In the genomic region with DNA sequence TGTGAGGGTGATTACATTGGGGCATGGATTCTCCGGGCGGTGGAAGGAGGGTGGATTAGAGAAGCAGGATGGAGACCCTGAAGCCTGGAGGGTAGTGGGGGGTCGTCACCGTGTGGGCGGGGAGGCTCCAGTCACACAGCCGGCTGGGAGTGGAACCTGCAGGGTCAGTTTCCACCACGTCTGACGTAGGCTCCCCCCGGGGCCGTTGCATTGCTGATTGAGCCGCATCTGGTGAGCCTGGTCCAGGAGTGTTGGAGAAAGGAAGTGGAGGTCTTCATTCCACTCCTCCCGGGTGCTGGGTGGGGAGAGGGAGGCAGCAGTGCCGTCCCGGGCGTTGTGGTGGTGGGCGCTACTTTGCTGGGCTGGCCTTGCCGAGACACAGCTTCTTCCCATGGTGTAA, we compare ENCODE assay signal across 14 cellular contexts. TPM values are rescaled to one million over a fixed set of nuclear protein-coding genes. Genes with fewer than 3 reads are reported as not detected.
DNase-seq lines count a peak whose midpoint lies in the region; ATAC-seq and TF ChIP-seq lines count a peak whose summit lies in the region.
"Had no signal": no experiment of that assay in that cellular context is flagged by ENCODE, and none has a peak within 500 bp of the region (broad histone marks: within the 10 kb centered on the region; RNA-seq: fewer than 3 reads in every experiment).

No MANE protein-coding gene starts in this region.

- WGBS in suprapubic skin = 70% methylated on average over 14 of the region's 17 CpGs

- peaks cover 18 to 22% of the 10 kb centered on the region in 2 donors for H3K4me1 ChIP-seq in mucosa of rectum (ENCODE audit: control insufficient read depth in 2 of 2, insufficient read depth in 2 of 2, low read length in 2 of 2)
- H3K4me1 ChIP-seq in suprapubic skin = peaks cover 22% of the 10 kb centered on the region

- DNase-seq in activated T-cell treated with anti-CD3 and anti-CD28 coated beads, Interleukin-2, amount 50 U/mL, for 24 hours = no peak
- DNase-seq in activated T-cell treated with anti-CD3 and anti-CD28 coated beads for 4 hours (no peak), T-helper 17 cell (no peak), suprapubic skin (ENCODE audit: low spot score in 2 of 2) (no peak), NCI-H748 treated with DMSO at 0.1 percent for 48 hours (lab: John Stamatoyannopoulos, UW) (no peak), HFFc6 (no peak)
- DNase-seq in activated effector memory CD4-positive, alpha-beta T cell treated with Interleukin-2 at 50 U/mL for 16 hours = no peak
- DNase-seq: activated CD4-positive, alpha-beta T cell treated with anti-CD3 and anti-CD28 coated beads for 4 hours; COR-L47; cortex of kidney; NCI-H1417 treated with DMSO at 0.1 percent for 48 hours; NCI-H2227 treated with DMSO at 0.1 percent for 48 hours; SHP77 had no signal

- H3K4me3 ChIP-seq in mucosa of rectum (ENCODE audit: low read length in 2 of 2) (no peak overlapping the region), suprapubic skin (no peak overlapping the region)

- no peaks in the 10 kb centered on the region for H3K27me3 ChIP-seq in mucosa of rectum (ENCODE audit: control insufficient read depth in 2 of 2, insufficient read depth in 2 of 2, low read length in 2 of 2)
- no peaks in the 10 kb centered on the region for H3K27me3 ChIP-seq in suprapubic skin

- no peak overlapping the region for H3K4me3 Mint-ChIP-seq in activated T-cell treated with anti-CD3 and anti-CD28 coated beads, Interleukin-2, amount 50 U/mL, for 24 hours
- H3K4me3 Mint-ChIP-seq in T-helper 17 cell = peak overlapping the region; percentile 79
- H3K4me3 Mint-ChIP-seq in HFFc6 = no peak overlapping the region

- no peak for TF ChIP-seq EP300 in suprapubic skin (IDR thresholded peaks at IDR 0.05)

- H3K9ac ChIP-seq in mucosa of rectum (ENCODE audit: low read depth in 1 of 2, low read length in 2 of 2) = no peak overlapping the region

- H3K9me3 Mint-ChIP-seq in activated T-cell treated with anti-CD3 and anti-CD28 coated beads, Interleukin-2, amount 50 U/mL, for 24 hours = no peaks in the 10 kb centered on the region
- no peaks in the 10 kb centered on the region for H3K9me3 Mint-ChIP-seq in HFFc6

- peaks cover 48% of the 10 kb centered on the region for H3K36me3 Mint-ChIP-seq in activated T-cell treated with anti-CD3 and anti-CD28 coated beads, Interleukin-2, amount 50 U/mL, for 24 hours (ENCODE audit: low read depth)
- peaks cover 14% of the 10 kb centered on the region for H3K36me3 Mint-ChIP-seq in T-helper 17 cell (ENCODE audit: low read depth)
- H3K36me3 Mint-ChIP-seq in HFFc6 (ENCODE audit: low read depth) = peaks cover 8% of the 10 kb centered on the region; the same call in 1 of the 2 replicates

- H3K27ac Mint-ChIP-seq in activated T-cell treated with anti-CD3 and anti-CD28 coated beads, Interleukin-2, amount 50 U/mL, for 24 hours = peak overlapping the region; percentile 59
- H3K27ac Mint-ChIP-seq in T-helper 17 cell = peak overlapping the region; percentile 68
- H3K27ac Mint-ChIP-seq in HFFc6 = no peak overlapping the region

- no peak for TF ChIP-seq POLR2A in suprapubic skin (IDR thresholded peaks at IDR 0.05)

- no peaks in the 10 kb centered on the region for H3K27me3 Mint-ChIP-seq in activated T-cell treated with anti-CD3 and anti-CD28 coated beads, Interleukin-2, amount 50 U/mL, for 24 hours
- H3K27me3 Mint-ChIP-seq in T-helper 17 cell = no peaks in the 10 kb centered on the region
- peaks cover 1% of the 10 kb centered on the region; the same call in 1 of the 2 replicates for H3K27me3 Mint-ChIP-seq in HFFc6 (ENCODE audit: insufficient read depth)

- no peak for ATAC-seq in T-helper 17 cell

- H3K9me3 ChIP-seq in T-helper 17 cell (ENCODE audit: control insufficient read depth, low read length, poor library complexity, severe bottlenecking) (no peaks in the 10 kb centered on the region), mucosa of rectum (ENCODE audit: control insufficient read depth in 2 of 2, low read length in 2 of 2) (no peaks in the 10 kb centered on the region), suprapubic skin (no peaks in the 10 kb centered on the region)

- H3K36me3 ChIP-seq in mucosa of rectum (ENCODE audit: control insufficient read depth in 2 of 2, insufficient read depth in 2 of 2, low read length in 2 of 2) (peaks cover 2 to 10% of the 10 kb centered on the region in 2 donors), suprapubic skin (no peaks in the 10 kb centered on the region)

- TF ChIP-seq CTCF in suprapubic skin (IDR thresholded peaks at IDR 0.05) (no peak), HFFc6 (IDR thresholded peaks at IDR 0.05) (no peak)

- peaks cover 83% of the 10 kb centered on the region for H3K4me1 Mint-ChIP-seq in activated T-cell treated with anti-CD3 and anti-CD28 coated beads, Interleukin-2, amount 50 U/mL, for 24 hours (ENCODE audit: low read depth)
- H3K4me1 Mint-ChIP-seq in T-helper 17 cell (peaks cover 55% of the 10 kb centered on the region), HFFc6 (ENCODE audit: low read depth) (peaks cover 27% of the 10 kb centered on the region)

- peak overlapping the region; percentile 43 to 49 for H3K27ac ChIP-seq in mucosa of rectum (ENCODE audit: low read depth in 2 of 2, low read length in 2 of 2)
- H3K27ac ChIP-seq in suprapubic skin = peak overlapping the region; percentile 9

RNA-seq across cellular contexts. Expression of a gene that starts 28.1 kb away (rescaled TPM):
- 10 to 100 TPM; 49.1 to 55.2 TPM for total RNA-seq in T-helper 17 cell
- 100 to 1,000 TPM in 2 of 4 donors, 10 to 100 TPM in 2; 55.0 to 111 (median 97.9) TPM for total RNA-seq in suprapubic skin
- 10 to 100 TPM; 23.3 to 32.5 (median 27.9) TPM for total RNA-seq in HFFc6 (2021; fragmentation: NEBNext Ultra II Directional; extraction: Animal tissue kit (Norgen Biotek cat#: 25700))
